Comparison of ENCODE assay signal across 24 cellular contexts in genomic region chr15:44697014-44697413, GRCh38. TPM values are rescaled to one million over a fixed set of nuclear protein-coding genes. Genes with fewer than 3 reads are reported as not detected.
"Had no signal": no experiment of that assay in that cellular context is flagged by ENCODE, and none has a peak within 500 bp of the region (broad histone marks: within the 10 kb centered on the region; RNA-seq: fewer than 3 reads in every experiment).

No MANE protein-coding gene starts in this region.

- H3K4me3 Mint-ChIP-seq: activated CD4-positive, alpha-beta memory T cell treated with anti-CD3 and anti-CD28 coated beads, Interleukin-2, amount 10 ng/mL, durations not matched to agents 7 days and 5 days; activated naive CD8-positive, alpha-beta T cell treated with anti-CD3 and anti-CD28 coated beads for 36 hours; neural crest cell had no signal

- H3K4me1 ChIP-seq: foreskin keratinocyte, lower lobe of right lung, sigmoid colon, upper lobe of left lung had no signal

- DNase-seq: activated CD4-positive, alpha-beta memory T cell treated with anti-CD3 and anti-CD28 coated beads, Interleukin-2, amount 10 ng/mL, durations not matched to agents 7 days and 5 days; activated CD4-positive, alpha-beta T cell treated with anti-CD3 and anti-CD28 coated beads for 48 hours; activated gamma-delta T cell treated with Interleukin-2 at 50 U/mL for 16 hours; activated naive CD8-positive, alpha-beta T cell treated with anti-CD3 and anti-CD28 coated beads for 36 hours; activated T-cell treated with anti-CD3 and anti-CD28 coated beads for 4 hours; amniotic stem cell; cerebellar nuclear complex; effector CD4-positive, alpha-beta T cell; foreskin keratinocyte; lower lobe of right lung; mesendoderm; mucosa of descending colon; retina; sigmoid colon; stimulated activated CD4-positive, alpha-beta T cell treated with anti-CD3 and anti-CD28 coated beads, Interleukin-15, amount 100 ng/mL, for 24 hours; stimulated activated naive CD4-positive, alpha-beta T cell; SW 1271; upper lobe of left lung had no signal

- H3K27me3 ChIP-seq: sigmoid colon, upper lobe of left lung had no signal

- H3K4me3 ChIP-seq: coronary artery, lower lobe of right lung, mucosa of descending colon, sigmoid colon, smooth muscle cell, upper lobe of left lung had no signal

- H3K27me3 Mint-ChIP-seq: activated naive CD8-positive, alpha-beta T cell treated with anti-CD3 and anti-CD28 coated beads for 36 hours; progenitor cell of endocrine pancreas had no signal

- H3K27ac Mint-ChIP-seq: activated CD4-positive, alpha-beta memory T cell treated with anti-CD3 and anti-CD28 coated beads, Interleukin-2, amount 10 ng/mL, durations not matched to agents 7 days and 5 days; activated naive CD8-positive, alpha-beta T cell treated with anti-CD3 and anti-CD28 coated beads for 36 hours; progenitor cell of endocrine pancreas had no signal

- ATAC-seq: foreskin keratinocyte, left lobe of liver, lower lobe of right lung, mucosa of descending colon had no signal

- H3K27ac ChIP-seq: coronary artery, foreskin keratinocyte, lower lobe of right lung, sigmoid colon, upper lobe of left lung had no signal

- H3K9me3 ChIP-seq: mucosa of descending colon, upper lobe of left lung had no signal

- H3K36me3 ChIP-seq: lower lobe of right lung, sigmoid colon, upper lobe of left lung had no signal

- H3K4me1 Mint-ChIP-seq: neural crest cell had no signal

RNA-seq across cellular contexts. Expression of gene PATL2, which starts 14.1 kb away (rescaled TPM):
- total RNA-seq: bronchial epithelial cell, progenitor cell of endocrine pancreas, smooth muscle cell had no signal
- polyA plus RNA-seq: smooth muscle cell had no signal
